Comparison of ENCODE assay signal across 18 cellular contexts in genomic region chr19:38793671-38794070, GRCh38. TPM values are rescaled to one million over a fixed set of nuclear protein-coding genes. Genes with fewer than 3 reads are reported as not detected.
"Had no signal": no experiment of that assay in that cellular context is flagged by ENCODE, and none has a peak within 500 bp of the region (broad histone marks: within the 10 kb centered on the region; RNA-seq: fewer than 3 reads in every experiment).

No MANE protein-coding gene starts in this region.

- DNase-seq: activated CD8-positive, alpha-beta T cell treated with anti-CD3 and anti-CD28 coated beads for 36 hours; activated effector memory CD4-positive, alpha-beta T cell treated with anti-CD3 and anti-CD28 coated beads, Interleukin-2, amount 50 U/mL, for 16 hours; activated T-cell treated with anti-CD3 and anti-CD28 coated beads, Interleukin-2, amount 50 U/mL, for 4 hours; caudate nucleus; colonic mucosa; glutamatergic neuron; hypothalamus; pancreas; stimulated activated CD4-positive, alpha-beta T cell treated with anti-CD3 and anti-CD28 coated beads, Interleukin-15, amount 100 ng/mL, for 24 hours; stimulated activated CD4-positive, alpha-beta T cell treated with anti-CD3 and anti-CD28 coated beads, Interleukin-4, amount 100 ng/mL, for 24 hours; stimulated activated naive CD4-positive, alpha-beta T cell treated with Interleukin-2 at 50 U/mL for 16 hours; substantia nigra; transverse colon had no signal

- ATAC-seq: activated CD8-positive, alpha-beta T cell treated with anti-CD3 and anti-CD28 coated beads for 36 hours; activated naive CD4-positive, alpha-beta T cell treated with anti-CD3 and anti-CD28 coated beads, Interleukin-2, amount 50 U/mL, for 72 hours; activated T-cell treated with anti-CD3 and anti-CD28 coated beads, Interleukin-2, amount 50 U/mL, for 4 hours; pancreas had no signal

- H3K36me3 Mint-ChIP-seq: activated naive CD4-positive, alpha-beta T cell treated with anti-CD3 and anti-CD28 coated beads, Interleukin-2, amount 50 U/mL, for 72 hours had no signal

- H3K27ac ChIP-seq: colonic mucosa, pancreas, transverse colon, VCaP had no signal

- H3K27ac Mint-ChIP-seq: activated CD8-positive, alpha-beta T cell treated with anti-CD3 and anti-CD28 coated beads for 36 hours; activated naive CD4-positive, alpha-beta T cell treated with anti-CD3 and anti-CD28 coated beads, Interleukin-2, amount 50 U/mL, for 72 hours had no signal

- H3K4me3 ChIP-seq: colonic mucosa, pancreas, transverse colon, vagina had no signal

- H3K27me3 ChIP-seq: colonic mucosa, foreskin keratinocyte, pancreas, transverse colon, vagina had no signal

- H3K9me3 ChIP-seq: colonic mucosa, pancreas, transverse colon, vagina had no signal

- H3K36me3 ChIP-seq: colonic mucosa, pancreas, transverse colon, vagina had no signal

- H3K9me3 Mint-ChIP-seq: activated CD8-positive, alpha-beta T cell treated with anti-CD3 and anti-CD28 coated beads for 36 hours; activated T-cell treated with anti-CD3 and anti-CD28 coated beads, Interleukin-2, amount 50 U/mL, for 4 hours had no signal

- H3K4me1 ChIP-seq: colonic mucosa, pancreas had no signal

RNA-seq across cellular contexts. Expression of gene LGALS7B, which starts 4.7 kb away (rescaled TPM):
- total RNA-seq: activated CD8-positive, alpha-beta T cell treated with anti-CD3 and anti-CD28 coated beads for 36 hours; activated naive CD4-positive, alpha-beta T cell treated with anti-CD3 and anti-CD28 coated beads, Interleukin-2, amount 50 U/mL, for 72 hours; activated T-cell treated with anti-CD3 and anti-CD28 coated beads, Interleukin-2, amount 50 U/mL, for 4 hours; colonic mucosa; liver; pancreas; transverse colon had no signal

RNA-seq across cellular contexts. Expression of gene LGALS4, which starts 19.1 kb away (rescaled TPM):
- total RNA-seq: foreskin keratinocyte, vagina had no signal

RNA-seq across cellular contexts. Expression of gene LGALS7, which starts 20.4 kb away (rescaled TPM):
- total RNA-seq: activated CD8-positive, alpha-beta T cell treated with anti-CD3 and anti-CD28 coated beads for 36 hours; activated naive CD4-positive, alpha-beta T cell treated with anti-CD3 and anti-CD28 coated beads, Interleukin-2, amount 50 U/mL, for 72 hours; activated T-cell treated with anti-CD3 and anti-CD28 coated beads, Interleukin-2, amount 50 U/mL, for 4 hours; colonic mucosa; liver; pancreas; transverse colon had no signal
- polyA plus RNA-seq: liver, pancreas had no signal
